1 cellular context compared by ENCODE assay signal in the genomic region with DNA sequence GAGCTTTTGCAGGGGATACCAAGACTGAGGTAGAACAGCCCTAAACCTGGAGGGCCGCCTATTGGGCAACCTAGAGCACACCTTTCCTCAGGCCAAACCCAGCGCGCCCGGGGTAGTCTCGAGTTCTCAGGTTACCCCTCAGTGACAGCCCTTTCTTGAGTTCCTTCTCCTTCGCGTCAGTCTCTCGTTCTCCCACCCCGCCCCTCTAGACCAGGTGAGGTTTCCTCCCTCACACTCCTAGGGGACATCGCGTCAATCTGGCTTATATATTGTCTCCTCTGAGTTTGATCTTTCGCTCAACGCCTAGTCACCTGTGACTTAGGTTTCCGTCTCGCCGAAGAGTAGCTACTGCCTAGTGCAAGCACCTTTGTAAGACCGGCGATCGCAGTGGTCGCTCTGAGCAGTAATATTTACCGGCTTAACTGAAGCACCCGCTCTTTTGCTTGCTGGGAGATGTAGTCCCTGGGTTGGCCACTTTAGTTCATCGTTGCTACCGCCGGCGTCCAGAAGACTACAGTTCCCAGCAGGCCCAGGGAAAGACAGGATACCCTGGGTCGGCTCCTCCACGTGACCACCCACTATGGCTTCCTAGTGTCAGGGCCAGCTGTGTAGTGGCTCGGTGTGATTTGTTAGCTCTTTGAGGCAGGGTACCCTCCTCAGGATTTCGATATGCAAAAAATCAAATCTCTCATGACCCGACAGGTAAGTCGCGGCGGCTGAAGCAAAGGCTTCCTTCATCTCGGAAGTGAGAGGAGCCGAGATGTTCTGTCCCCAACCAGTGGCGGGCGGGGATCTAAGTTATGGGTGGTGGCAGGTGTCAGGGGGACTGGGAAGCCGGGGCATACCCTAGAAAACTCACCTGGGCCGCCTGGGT.
TF ChIP-seq lines count a peak whose summit lies in the region.

A gene with protein sequence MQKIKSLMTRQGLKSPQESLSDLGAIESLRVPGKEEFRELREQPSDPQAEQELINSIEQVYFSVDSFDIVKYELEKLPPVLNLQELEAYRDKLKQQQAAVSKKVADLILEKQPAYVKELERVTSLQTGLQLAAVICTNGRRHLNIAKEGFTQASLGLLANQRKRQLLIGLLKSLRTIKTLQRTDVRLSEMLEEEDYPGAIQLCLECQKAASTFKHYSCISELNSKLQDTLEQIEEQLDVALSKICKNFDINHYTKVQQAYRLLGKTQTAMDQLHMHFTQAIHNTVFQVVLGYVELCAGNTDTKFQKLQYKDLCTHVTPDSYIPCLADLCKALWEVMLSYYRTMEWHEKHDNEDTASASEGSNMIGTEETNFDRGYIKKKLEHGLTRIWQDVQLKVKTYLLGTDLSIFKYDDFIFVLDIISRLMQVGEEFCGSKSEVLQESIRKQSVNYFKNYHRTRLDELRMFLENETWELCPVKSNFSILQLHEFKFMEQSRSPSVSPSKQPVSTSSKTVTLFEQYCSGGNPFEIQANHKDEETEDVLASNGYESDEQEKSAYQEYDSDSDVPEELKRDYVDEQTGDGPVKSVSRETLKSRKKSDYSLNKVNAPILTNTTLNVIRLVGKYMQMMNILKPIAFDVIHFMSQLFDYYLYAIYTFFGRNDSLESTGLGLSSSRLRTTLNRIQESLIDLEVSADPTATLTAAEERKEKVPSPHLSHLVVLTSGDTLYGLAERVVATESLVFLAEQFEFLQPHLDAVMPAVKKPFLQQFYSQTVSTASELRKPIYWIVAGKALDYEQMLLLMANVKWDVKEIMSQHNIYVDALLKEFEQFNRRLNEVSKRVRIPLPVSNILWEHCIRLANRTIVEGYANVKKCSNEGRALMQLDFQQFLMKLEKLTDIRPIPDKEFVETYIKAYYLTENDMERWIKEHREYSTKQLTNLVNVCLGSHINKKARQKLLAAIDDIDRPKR (plus strand): TSS at position 568 of the 874 bp plus-strand sequence. CDS start 102 bp downstream, at position 670.

TF ChIP-seq in GM12878, 131 proteins besides CTCF, POLR2A, EP300 and RAD21 (continued from another document and continues in another):
- TF ChIP-seq, protein P1, sequence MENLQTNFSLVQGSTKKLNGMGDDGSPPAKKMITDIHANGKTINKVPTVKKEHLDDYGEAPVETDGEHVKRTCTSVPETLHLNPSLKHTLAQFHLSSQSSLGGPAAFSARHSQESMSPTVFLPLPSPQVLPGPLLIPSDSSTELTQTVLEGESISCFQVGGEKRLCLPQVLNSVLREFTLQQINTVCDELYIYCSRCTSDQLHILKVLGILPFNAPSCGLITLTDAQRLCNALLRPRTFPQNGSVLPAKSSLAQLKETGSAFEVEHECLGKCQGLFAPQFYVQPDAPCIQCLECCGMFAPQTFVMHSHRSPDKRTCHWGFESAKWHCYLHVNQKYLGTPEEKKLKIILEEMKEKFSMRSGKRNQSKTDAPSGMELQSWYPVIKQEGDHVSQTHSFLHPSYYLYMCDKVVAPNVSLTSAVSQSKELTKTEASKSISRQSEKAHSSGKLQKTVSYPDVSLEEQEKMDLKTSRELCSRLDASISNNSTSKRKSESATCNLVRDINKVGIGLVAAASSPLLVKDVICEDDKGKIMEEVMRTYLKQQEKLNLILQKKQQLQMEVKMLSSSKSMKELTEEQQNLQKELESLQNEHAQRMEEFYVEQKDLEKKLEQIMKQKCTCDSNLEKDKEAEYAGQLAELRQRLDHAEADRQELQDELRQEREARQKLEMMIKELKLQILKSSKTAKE (IDR thresholded peaks at IDR 0.05; ENCODE audit: low read depth, poor library complexity, severe bottlenecking) = peak; percentile 71
- no peak for TF ChIP-seq MYC (IDR thresholded peaks at IDR 0.05; ENCODE audit: insufficient read depth, insufficient read length, insufficient replicate concordance, low read length, severe bottlenecking)
- TF ChIP-seq, protein P2, sequence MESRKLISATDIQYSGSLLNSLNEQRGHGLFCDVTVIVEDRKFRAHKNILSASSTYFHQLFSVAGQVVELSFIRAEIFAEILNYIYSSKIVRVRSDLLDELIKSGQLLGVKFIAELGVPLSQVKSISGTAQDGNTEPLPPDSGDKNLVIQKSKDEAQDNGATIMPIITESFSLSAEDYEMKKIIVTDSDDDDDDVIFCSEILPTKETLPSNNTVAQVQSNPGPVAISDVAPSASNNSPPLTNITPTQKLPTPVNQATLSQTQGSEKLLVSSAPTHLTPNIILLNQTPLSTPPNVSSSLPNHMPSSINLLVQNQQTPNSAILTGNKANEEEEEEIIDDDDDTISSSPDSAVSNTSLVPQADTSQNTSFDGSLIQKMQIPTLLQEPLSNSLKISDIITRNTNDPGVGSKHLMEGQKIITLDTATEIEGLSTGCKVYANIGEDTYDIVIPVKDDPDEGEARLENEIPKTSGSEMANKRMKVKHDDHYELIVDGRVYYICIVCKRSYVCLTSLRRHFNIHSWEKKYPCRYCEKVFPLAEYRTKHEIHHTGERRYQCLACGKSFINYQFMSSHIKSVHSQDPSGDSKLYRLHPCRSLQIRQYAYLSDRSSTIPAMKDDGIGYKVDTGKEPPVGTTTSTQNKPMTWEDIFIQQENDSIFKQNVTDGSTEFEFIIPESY (IDR thresholded peaks at IDR 0.05) = 0 out of 2 replicates have a peak, but pooled peaks have one; percentile 48
- TF ChIP-seq BACH1 (IDR thresholded peaks at IDR 0.05; ENCODE audit: borderline replicate concordance) = no peak
- no peak for TF ChIP-seq RFX5 (IDR thresholded peaks at IDR 0.05; ENCODE audit: low read depth, low read length)
- no peak for TF ChIP-seq SMAD1 (IDR thresholded peaks at IDR 0.05; ENCODE audit: low read depth, partially characterized antibody)
- TF ChIP-seq TBL1XR1 (IDR thresholded peaks at IDR 0.05; ENCODE audit: low read depth, low read length) = no peak
- TF ChIP-seq SP1 (IDR thresholded peaks at IDR 0.05; ENCODE audit: low read depth, low read length) = peak; percentile 14
- no peak; the same call in 1 of the 2 replicates for TF ChIP-seq NR2F1 (conservative IDR thresholded peaks at IDR 0.05)
- TF ChIP-seq ZSCAN29 (IDR thresholded peaks at IDR 0.05) = no peak
- TF ChIP-seq FOXM1 (IDR thresholded peaks at IDR 0.05; ENCODE audit: low read depth, low read length) = no peak
- TF ChIP-seq, protein P3, sequence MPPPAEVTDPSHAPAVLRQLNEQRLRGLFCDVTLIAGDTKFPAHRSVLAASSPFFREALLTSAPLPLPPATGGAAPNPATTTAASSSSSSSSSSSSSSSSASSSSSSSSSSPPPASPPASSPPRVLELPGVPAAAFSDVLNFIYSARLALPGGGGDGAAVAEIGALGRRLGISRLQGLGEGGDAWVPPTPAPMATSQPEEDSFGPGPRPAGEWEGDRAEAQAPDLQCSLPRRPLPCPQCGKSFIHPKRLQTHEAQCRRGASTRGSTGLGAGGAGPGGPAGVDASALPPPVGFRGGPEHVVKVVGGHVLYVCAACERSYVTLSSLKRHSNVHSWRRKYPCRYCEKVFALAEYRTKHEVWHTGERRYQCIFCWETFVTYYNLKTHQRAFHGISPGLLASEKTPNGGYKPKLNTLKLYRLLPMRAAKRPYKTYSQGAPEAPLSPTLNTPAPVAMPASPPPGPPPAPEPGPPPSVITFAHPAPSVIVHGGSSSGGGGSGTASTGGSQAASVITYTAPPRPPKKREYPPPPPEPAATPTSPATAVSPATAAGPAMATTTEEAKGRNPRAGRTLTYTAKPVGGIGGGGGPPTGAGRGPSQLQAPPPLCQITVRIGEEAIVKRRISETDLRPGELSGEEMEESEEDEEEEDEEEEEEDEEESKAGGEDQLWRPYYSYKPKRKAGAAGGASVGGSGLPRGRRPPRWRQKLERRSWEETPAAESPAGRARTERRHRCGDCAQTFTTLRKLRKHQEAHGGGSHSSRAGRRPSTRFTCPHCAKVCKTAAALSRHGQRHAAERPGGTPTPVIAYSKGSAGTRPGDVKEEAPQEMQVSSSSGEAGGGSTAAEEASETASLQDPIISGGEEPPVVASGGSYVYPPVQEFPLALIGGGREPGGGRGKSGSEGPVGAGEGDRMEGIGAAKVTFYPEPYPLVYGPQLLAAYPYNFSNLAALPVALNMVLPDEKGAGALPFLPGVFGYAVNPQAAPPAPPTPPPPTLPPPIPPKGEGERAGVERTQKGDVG (CRISPR knock-in tag; IDR thresholded peaks at IDR 0.05) = no peak
- TF ChIP-seq RB1 (IDR thresholded peaks at IDR 0.05; ENCODE audit: borderline replicate concordance) = peak; percentile 68; the same call in 1 of the 2 replicates
- TF ChIP-seq NBN (IDR thresholded peaks at IDR 0.05) = peak; percentile 89
- no peak for TF ChIP-seq ZNF274 (IDR thresholded peaks at IDR 0.05; ENCODE audit: insufficient read depth, insufficient read length)
- no peak for TF ChIP-seq EZH2 (IDR thresholded peaks at IDR 0.05; ENCODE audit: borderline replicate concordance, control insufficient read depth, low read depth, low read length)
- no peak for TF ChIP-seq ZNF622 (IDR thresholded peaks at IDR 0.05)
- no peak for TF ChIP-seq DPF2 (IDR thresholded peaks at IDR 0.05)
- TF ChIP-seq MYB (IDR thresholded peaks at IDR 0.05; ENCODE audit: borderline replicate concordance, low read depth, low read length) = peak; percentile 90
- no peak for TF ChIP-seq MEF2B (IDR thresholded peaks at IDR 0.05; ENCODE audit: partially characterized antibody, poor library complexity, severe bottlenecking)
- peak; percentile 100 for TF ChIP-seq YY1 (IDR thresholded peaks at IDR 0.05; ENCODE audit: low read depth, low read length)
- TF ChIP-seq, protein P4, sequence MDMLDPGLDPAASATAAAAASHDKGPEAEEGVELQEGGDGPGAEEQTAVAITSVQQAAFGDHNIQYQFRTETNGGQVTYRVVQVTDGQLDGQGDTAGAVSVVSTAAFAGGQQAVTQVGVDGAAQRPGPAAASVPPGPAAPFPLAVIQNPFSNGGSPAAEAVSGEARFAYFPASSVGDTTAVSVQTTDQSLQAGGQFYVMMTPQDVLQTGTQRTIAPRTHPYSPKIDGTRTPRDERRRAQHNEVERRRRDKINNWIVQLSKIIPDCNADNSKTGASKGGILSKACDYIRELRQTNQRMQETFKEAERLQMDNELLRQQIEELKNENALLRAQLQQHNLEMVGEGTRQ (IDR thresholded peaks at IDR 0.05; ENCODE audit: borderline replicate concordance, low read depth, low read length) = peak; percentile 97
- TF ChIP-seq TARDBP (IDR thresholded peaks at IDR 0.05; ENCODE audit: borderline replicate concordance) = peak; percentile 97
- no peak for TF ChIP-seq RBBP5 (conservative IDR thresholded peaks at IDR 0.05)
- TF ChIP-seq, protein P5, sequence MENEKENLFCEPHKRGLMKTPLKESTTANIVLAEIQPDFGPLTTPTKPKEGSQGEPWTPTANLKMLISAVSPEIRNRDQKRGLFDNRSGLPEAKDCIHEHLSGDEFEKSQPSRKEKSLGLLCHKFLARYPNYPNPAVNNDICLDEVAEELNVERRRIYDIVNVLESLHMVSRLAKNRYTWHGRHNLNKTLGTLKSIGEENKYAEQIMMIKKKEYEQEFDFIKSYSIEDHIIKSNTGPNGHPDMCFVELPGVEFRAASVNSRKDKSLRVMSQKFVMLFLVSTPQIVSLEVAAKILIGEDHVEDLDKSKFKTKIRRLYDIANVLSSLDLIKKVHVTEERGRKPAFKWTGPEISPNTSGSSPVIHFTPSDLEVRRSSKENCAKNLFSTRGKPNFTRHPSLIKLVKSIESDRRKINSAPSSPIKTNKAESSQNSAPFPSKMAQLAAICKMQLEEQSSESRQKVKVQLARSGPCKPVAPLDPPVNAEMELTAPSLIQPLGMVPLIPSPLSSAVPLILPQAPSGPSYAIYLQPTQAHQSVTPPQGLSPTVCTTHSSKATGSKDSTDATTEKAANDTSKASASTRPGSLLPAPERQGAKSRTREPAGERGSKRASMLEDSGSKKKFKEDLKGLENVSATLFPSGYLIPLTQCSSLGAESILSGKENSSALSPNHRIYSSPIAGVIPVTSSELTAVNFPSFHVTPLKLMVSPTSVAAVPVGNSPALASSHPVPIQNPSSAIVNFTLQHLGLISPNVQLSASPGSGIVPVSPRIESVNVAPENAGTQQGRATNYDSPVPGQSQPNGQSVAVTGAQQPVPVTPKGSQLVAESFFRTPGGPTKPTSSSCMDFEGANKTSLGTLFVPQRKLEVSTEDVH (IDR thresholded peaks at IDR 0.05; ENCODE audit: low read depth, partially characterized antibody) = peak; percentile 53
- TF ChIP-seq SMAD5 (IDR thresholded peaks at IDR 0.05; ENCODE audit: low read depth) = no peak; the same call in 1 of the 2 replicates
- no peak for TF ChIP-seq BMI1 (IDR thresholded peaks at IDR 0.05; ENCODE audit: borderline replicate concordance)
- TF ChIP-seq IKZF1 (conservative IDR thresholded peaks at IDR 0.05) = peak; percentile 99
- TF ChIP-seq POU2F2 (IDR thresholded peaks at IDR 0.05; ENCODE audit: borderline replicate concordance, low read depth, low read length) = peak; percentile 62; the same call in 1 of the 3 replicates
- peak; percentile 45; the same call in 1 of the 2 replicates for TF ChIP-seq CHD2 (IDR thresholded peaks at IDR 0.05; ENCODE audit: borderline replicate concordance, low read depth, low read length)
- no peak for TF ChIP-seq TCF3 (IDR thresholded peaks at IDR 0.05; ENCODE audit: borderline replicate concordance, insufficient read depth, low read depth, low read length)
- 0 out of 2 replicates have a peak, but pooled peaks have one; percentile 33 for TF ChIP-seq CBFB (IDR thresholded peaks at IDR 0.05; ENCODE audit: low read depth)
- TF ChIP-seq, protein P6, sequence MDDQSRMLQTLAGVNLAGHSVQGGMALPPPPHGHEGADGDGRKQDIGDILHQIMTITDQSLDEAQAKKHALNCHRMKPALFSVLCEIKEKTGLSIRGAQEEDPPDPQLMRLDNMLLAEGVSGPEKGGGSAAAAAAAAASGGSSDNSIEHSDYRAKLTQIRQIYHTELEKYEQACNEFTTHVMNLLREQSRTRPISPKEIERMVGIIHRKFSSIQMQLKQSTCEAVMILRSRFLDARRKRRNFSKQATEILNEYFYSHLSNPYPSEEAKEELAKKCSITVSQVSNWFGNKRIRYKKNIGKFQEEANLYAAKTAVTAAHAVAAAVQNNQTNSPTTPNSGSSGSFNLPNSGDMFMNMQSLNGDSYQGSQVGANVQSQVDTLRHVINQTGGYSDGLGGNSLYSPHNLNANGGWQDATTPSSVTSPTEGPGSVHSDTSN (IDR thresholded peaks at IDR 0.05; ENCODE audit: insufficient replicate concordance, low read depth, low read length) = no peak
- no peak for TF ChIP-seq ZZZ3 (IDR thresholded peaks at IDR 0.05; ENCODE audit: control insufficient read depth, insufficient read length, low read depth)
- TF ChIP-seq CBX3 (IDR thresholded peaks at IDR 0.05; ENCODE audit: borderline replicate concordance, low read depth) = no peak
- TF ChIP-seq, protein P7, sequence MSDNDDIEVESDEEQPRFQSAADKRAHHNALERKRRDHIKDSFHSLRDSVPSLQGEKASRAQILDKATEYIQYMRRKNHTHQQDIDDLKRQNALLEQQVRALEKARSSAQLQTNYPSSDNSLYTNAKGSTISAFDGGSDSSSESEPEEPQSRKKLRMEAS (IDR thresholded peaks at IDR 0.05; ENCODE audit: low read depth, low read length) = peak; percentile 99
- TF ChIP-seq RCOR1 (conservative IDR thresholded peaks at IDR 0.05; ENCODE audit: low read depth, low read length) = peak; percentile 63; the same call in 1 of the 2 replicates
- TF ChIP-seq, protein P8, sequence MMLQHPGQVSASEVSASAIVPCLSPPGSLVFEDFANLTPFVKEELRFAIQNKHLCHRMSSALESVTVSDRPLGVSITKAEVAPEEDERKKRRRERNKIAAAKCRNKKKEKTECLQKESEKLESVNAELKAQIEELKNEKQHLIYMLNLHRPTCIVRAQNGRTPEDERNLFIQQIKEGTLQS (IDR thresholded peaks at IDR 0.05; ENCODE audit: borderline replicate concordance, extremely low read depth, low read depth, low read length) = peak; percentile 96
- TF ChIP-seq ATF7 (IDR thresholded peaks at IDR 0.05; ENCODE audit: low read depth) = peak; percentile 50; the same call in 1 of the 2 replicates
